In genomic region chr3:171459130-171459941, GRCh38 we compare ENCODE assay signal across 8 cellular contexts. TPM values are rescaled to one million over a fixed set of nuclear protein-coding genes. Genes with fewer than 3 reads are reported as not detected.
A peak's percentile ranks its signal among the peaks of the same experiment; 100 is the strongest.
DNase-seq lines count a peak whose midpoint lies in the region; ATAC-seq and TF ChIP-seq lines count a peak whose summit lies in the region.

No MANE protein-coding gene starts in this region.

- TF ChIP-seq CTCF in fibroblast of mammary gland (conservative IDR thresholded peaks at IDR 0.05; ENCODE audit: control insufficient read depth, insufficient read depth, low read depth, low read length) (no peak), nephron (IDR thresholded peaks at IDR 0.05; ENCODE audit: unreplicated experiment in 3 of 3) (no peak), testis (IDR thresholded peaks at IDR 0.05) (no peak)

- H3K4me3 ChIP-seq in fibroblast of mammary gland (ENCODE audit: control insufficient read depth, low read depth, low read length): peak overlapping the region; percentile 72
- peak overlapping the region; percentile 59 to 76 for H3K4me3 ChIP-seq in testis

- no peaks in the 10 kb centered on the region for H3K27me3 ChIP-seq in testis

- H3K36me3 ChIP-seq in testis (ENCODE audit: low read depth, missing control alignments): no peaks in the 10 kb centered on the region

- ATAC-seq in HG03439 (IDR thresholded peaks at IDR 0.05; ENCODE audit: unreplicated experiment): no peak

- peak overlapping the region; percentile 42 to 75 for H3K27ac ChIP-seq in testis

- H3K27ac Mint-ChIP-seq in activated T-helper 1 cell treated with anti-CD3 and anti-CD28 coated beads, Interleukin-12 subunit alpha, Interleukin-12 subunit beta, Interleukin-2, Interleukin-4 antibody, amounts not matched to agents 30 ng/mL and 10 ng/mL and 1 ng/mL, durations not matched to agents 14 hours and 24 hours and 36 hours: peak overlapping the region; percentile 91
- H3K27ac Mint-ChIP-seq in nephron: peak overlapping the region; percentile 71 to 89 (median 85)

- intact Hi-C loops in activated T-helper 1 cell treated with anti-CD3 and anti-CD28 coated beads, Interleukin-12 subunit alpha, Interleukin-12 subunit beta, Interleukin-2, Interleukin-4 antibody, amounts not matched to agents 30 ng/mL and 10 ng/mL and 1 ng/mL, durations not matched to agents 14 hours and 24 hours and 36 hours (cut with micrococcal nuclease): loop anchor here (5.0 kb wide), 1 partner anchor 212 kb away; no protein-coding TSS in a partner anchor
- intact Hi-C loops in testis (cut with DNase I; ENCODE audit: low total_unique reads): no loop called here

- no peak for TF ChIP-seq POLR2A in testis (IDR thresholded peaks at IDR 0.05)

- H3K9me3 ChIP-seq in testis: no peaks in the 10 kb centered on the region

- no peaks in the 10 kb centered on the region for H3K27me3 Mint-ChIP-seq in activated T-helper 1 cell treated with anti-CD3 and anti-CD28 coated beads, Interleukin-12 subunit alpha, Interleukin-12 subunit beta, Interleukin-2, Interleukin-4 antibody, amounts not matched to agents 30 ng/mL and 10 ng/mL and 1 ng/mL, durations not matched to agents 14 hours and 24 hours and 36 hours (ENCODE audit: insufficient read depth)
- peaks cover 28% of the 10 kb centered on the region for H3K27me3 Mint-ChIP-seq in nephron (ENCODE audit: low read depth)

- DNase-seq in DMS 273 (lab: John Stamatoyannopoulos, UW; ENCODE audit: unreplicated experiment) (peak; percentile 80), DMS 273 treated with DMSO at 0.1 percent for 48 hours (lab: John Stamatoyannopoulos, UW) (no peak), NCI-H748 treated with DMSO at 0.1 percent for 48 hours (lab: John Stamatoyannopoulos, UW) (peak; percentile 53), fibroblast of mammary gland (ENCODE audit: low read depth) (peak; percentile 19), testis (peak; percentile 50)
- DNase-seq in activated T-helper 1 cell treated with anti-CD3 and anti-CD28 coated beads, Interleukin-12 subunit alpha, Interleukin-12 subunit beta, Interleukin-2, Interleukin-4 antibody, amounts not matched to agents 30 ng/mL and 10 ng/mL and 1 ng/mL, durations not matched to agents 14 hours and 24 hours and 36 hours (ENCODE audit: low spot score): peak; percentile 29

- H3K9me3 Mint-ChIP-seq in activated T-helper 1 cell treated with anti-CD3 and anti-CD28 coated beads, Interleukin-12 subunit alpha, Interleukin-12 subunit beta, Interleukin-2, Interleukin-4 antibody, amounts not matched to agents 30 ng/mL and 10 ng/mL and 1 ng/mL, durations not matched to agents 14 hours and 24 hours and 36 hours: no peaks in the 10 kb centered on the region
- H3K9me3 Mint-ChIP-seq in nephron: no peaks in the 10 kb centered on the region

- no peaks in the 10 kb centered on the region for H3K36me3 Mint-ChIP-seq in activated T-helper 1 cell treated with anti-CD3 and anti-CD28 coated beads, Interleukin-12 subunit alpha, Interleukin-12 subunit beta, Interleukin-2, Interleukin-4 antibody, amounts not matched to agents 30 ng/mL and 10 ng/mL and 1 ng/mL, durations not matched to agents 14 hours and 24 hours and 36 hours (ENCODE audit: low read depth)
- no peaks in the 10 kb centered on the region for H3K36me3 Mint-ChIP-seq in nephron (ENCODE audit: low read depth)

- H3K4me1 ChIP-seq in testis: peaks cover 5% of the 10 kb centered on the region

- peak overlapping the region; percentile 96 for H3K4me3 Mint-ChIP-seq in activated T-helper 1 cell treated with anti-CD3 and anti-CD28 coated beads, Interleukin-12 subunit alpha, Interleukin-12 subunit beta, Interleukin-2, Interleukin-4 antibody, amounts not matched to agents 30 ng/mL and 10 ng/mL and 1 ng/mL, durations not matched to agents 14 hours and 24 hours and 36 hours
- peak overlapping the region; percentile 95 to 97 (median 95) for H3K4me3 Mint-ChIP-seq in nephron

- peaks cover 55% of the 10 kb centered on the region for H3K4me1 Mint-ChIP-seq in activated T-helper 1 cell treated with anti-CD3 and anti-CD28 coated beads, Interleukin-12 subunit alpha, Interleukin-12 subunit beta, Interleukin-2, Interleukin-4 antibody, amounts not matched to agents 30 ng/mL and 10 ng/mL and 1 ng/mL, durations not matched to agents 14 hours and 24 hours and 36 hours (ENCODE audit: low read depth)
- H3K4me1 Mint-ChIP-seq in nephron: peaks cover 23% of the 10 kb centered on the region

- WGBS in testis, 2 donors: 2 to 3% methylated on average over 19 to 36 of the region's 36 CpGs

RNA-seq across cellular contexts. Expression of gene TNIK, which starts 0.9 kb away (rescaled TPM):
- 21.0 and 21.5 TPM in 2 replicates for total RNA-seq in activated T-helper 1 cell treated with anti-CD3 and anti-CD28 coated beads, Interleukin-12 subunit alpha, Interleukin-12 subunit beta, Interleukin-2, Interleukin-4 antibody, amounts not matched to agents 30 ng/mL and 10 ng/mL and 1 ng/mL, durations not matched to agents 14 hours and 24 hours and 36 hours
- 10 to 100 TPM; 83.5 to 99.6 TPM for total RNA-seq in testis
- polyA plus RNA-seq in testis (ENCODE audit: insufficient read depth, low read depth, low replicate concordance): 39.3 TPM
